Comparison of ENCODE assay signal across 8 cellular contexts in the genomic region with DNA sequence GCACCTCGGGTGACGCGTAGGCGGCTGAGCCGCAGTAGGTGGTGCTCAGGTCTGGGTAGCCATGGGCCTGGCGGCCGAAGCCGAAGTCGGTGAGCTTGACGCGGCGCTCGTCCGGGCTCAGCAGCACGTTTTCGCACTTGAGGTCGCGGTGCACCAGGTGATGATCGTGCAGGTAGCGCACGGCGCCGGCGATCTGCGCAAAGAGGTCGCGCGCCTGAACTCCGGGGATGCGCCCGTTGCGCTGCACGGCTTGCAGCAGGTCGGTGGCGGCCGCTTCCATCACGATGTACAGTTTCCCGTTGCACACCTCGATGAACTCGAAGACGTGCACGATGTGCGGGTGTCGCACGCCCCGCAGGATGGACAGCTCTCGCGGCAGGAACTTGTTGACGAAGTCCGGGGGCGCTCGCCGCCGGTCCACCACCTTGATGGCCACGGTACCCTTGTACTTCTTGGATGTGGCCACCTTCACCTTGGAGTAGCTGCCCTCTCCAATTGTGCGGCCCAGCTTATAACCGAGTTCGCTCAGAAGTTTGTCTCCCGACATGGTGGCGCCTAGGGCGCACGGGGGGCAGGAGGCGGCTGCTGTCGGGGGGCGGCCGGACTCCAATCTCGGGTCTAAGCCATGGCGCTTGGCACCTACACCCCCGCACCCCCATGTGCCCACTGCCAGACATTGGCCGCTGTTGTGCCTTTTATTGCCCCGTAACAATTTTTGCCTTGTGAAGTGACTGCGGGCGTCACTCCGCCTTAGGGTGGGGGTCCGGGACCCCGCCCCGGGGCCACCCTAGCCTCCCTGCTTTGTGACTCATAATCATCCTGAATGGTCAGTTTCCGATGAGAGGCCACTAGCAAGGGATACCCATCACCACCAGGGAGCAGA. TPM values are rescaled to one million over a fixed set of nuclear protein-coding genes. Genes with fewer than 3 reads are reported as not detected.
DNase-seq lines count a peak whose midpoint lies in the region; ATAC-seq and TF ChIP-seq lines count a peak whose summit lies in the region.

TSSK6 (minus strand) TSS at position 668 of the 883 bp plus-strand sequence; CDS start at position 547, 121 bp downstream.

- H3K27ac ChIP-seq in A673 (ENCODE audit: low read depth, low read length, poor library complexity, severe bottlenecking) (peak within 1 kb of the TSS; percentile 89), HUES64 (ENCODE audit: low read depth, low read length) (peak within 1 kb of the TSS; percentile 61)

- no peaks in the 10 kb centered on the region for H3K27me3 Mint-ChIP-seq in central memory CD8-positive, alpha-beta T cell
- no peaks in the 10 kb centered on the region for H3K27me3 Mint-ChIP-seq in mesothelial cell of epicardium (ENCODE audit: low read depth)

- no peak for ATAC-seq in central memory CD8-positive, alpha-beta T cell (replicated peaks; ENCODE audit: extremely low read depth, poor library complexity, severe bottlenecking)
- ATAC-seq in HG02623 (IDR thresholded peaks at IDR 0.05; ENCODE audit: unreplicated experiment), result no peak

- POLR2A ChIA-PET in A673 (lab: Charles Lee; ENCODE audit: low non-redundant PET), result no interaction called here

- no peaks in the 10 kb centered on the region for H3K9me3 Mint-ChIP-seq in central memory CD8-positive, alpha-beta T cell
- H3K9me3 Mint-ChIP-seq in mesothelial cell of epicardium, result no peaks in the 10 kb centered on the region

- H3K9me3 ChIP-seq in A673 (ENCODE audit: low read depth, low read length, poor library complexity, severe bottlenecking) (no peaks in the 10 kb centered on the region), HUES64 (ENCODE audit: insufficient read depth, low read depth, low read length) (no peaks in the 10 kb centered on the region)

- peaks cover 5% of the 10 kb centered on the region for H3K4me1 ChIP-seq in A673 (ENCODE audit: insufficient read depth, low read length, poor library complexity, severe bottlenecking)
- H3K4me1 ChIP-seq in HUES64 (ENCODE audit: insufficient read depth, low read length), result no peaks in the 10 kb centered on the region

- H3K9ac ChIP-seq in HUES64 (ENCODE audit: low read depth, low read length), result peak within 1 kb of the TSS; percentile 67

- DNase-seq in A673 (ENCODE audit: low spot score), result no peak
- DNase-seq in central memory CD8-positive, alpha-beta T cell (ENCODE audit: low spot score in 2 of 2), result no peak
- DNase-seq in mesothelial cell of epicardium (ENCODE audit: low spot score in 2 of 2, unreplicated experiment in 2 of 2), result no peak
- DNase-seq in hepatic stellate cell (ENCODE audit: low spot score), result no peak
- no peak for DNase-seq in retina
- no peak for DNase-seq in NCI-H2081 treated with DMSO at 0.1 percent for 48 hours (lab: John Stamatoyannopoulos, UW)

- BruUV-seq in A673 (replicated peaks; lab: Mats Ljungman, UMichigan), result no TSS peak

- WGBS in HUES64, result 94% methylated on average over 78 of the region's 78 CpGs

- peaks cover 16% of the 10 kb centered on the region for H3K36me3 ChIP-seq in A673 (ENCODE audit: insufficient read depth, low read length, poor library complexity, severe bottlenecking)
- H3K36me3 ChIP-seq in HUES64 (ENCODE audit: insufficient read depth, low read length), result peaks cover 16% of the 10 kb centered on the region

- H3K27ac Mint-ChIP-seq in central memory CD8-positive, alpha-beta T cell (ENCODE audit: low read depth), result peak within 1 kb of the TSS; percentile 95
- H3K27ac Mint-ChIP-seq in mesothelial cell of epicardium, result peak within 1 kb of the TSS; percentile 95

- peaks cover 19% of the 10 kb centered on the region for H3K4me1 Mint-ChIP-seq in central memory CD8-positive, alpha-beta T cell
- peaks cover 6% of the 10 kb centered on the region for H3K4me1 Mint-ChIP-seq in mesothelial cell of epicardium

- CTCF ChIA-PET in A673 (lab: Charles Lee), result no interaction called here

- peak within 1 kb of the TSS; percentile 76 for H3K4me3 ChIP-seq in A673 (ENCODE audit: low read depth, low read length, poor library complexity, severe bottlenecking)
- H3K4me3 ChIP-seq in HUES64 (ENCODE audit: low read length), result peak within 1 kb of the TSS; percentile 82

- H3K4me3 Mint-ChIP-seq in central memory CD8-positive, alpha-beta T cell, result peak within 1 kb of the TSS; percentile 92
- H3K4me3 Mint-ChIP-seq in mesothelial cell of epicardium, result peak within 1 kb of the TSS; percentile 93

- no peak for TF ChIP-seq CTCF in A673 (conservative IDR thresholded peaks at IDR 0.05; ENCODE audit: low read depth, low read length)
- no peak for TF ChIP-seq CTCF in mesothelial cell of epicardium (IDR thresholded peaks at IDR 0.05; ENCODE audit: unreplicated experiment)

- peaks cover 24% of the 10 kb centered on the region for H3K36me3 Mint-ChIP-seq in central memory CD8-positive, alpha-beta T cell (ENCODE audit: insufficient read depth)
- peaks cover 11% of the 10 kb centered on the region for H3K36me3 Mint-ChIP-seq in mesothelial cell of epicardium

- no peaks in the 10 kb centered on the region for H3K27me3 ChIP-seq in A673 (replicated peaks; ENCODE audit: insufficient read depth, low read depth, low read length, poor library complexity)
- no peaks in the 10 kb centered on the region for H3K27me3 ChIP-seq in HUES64 (ENCODE audit: insufficient read depth, low read length)

- intact Hi-C loops in A673 (cut with micrococcal nuclease; ENCODE audit: unreplicated experiment), result no loop called here

RNA-seq across cellular contexts. Expression of gene TSSK6, which starts in this region (rescaled TPM):
- 2.5 TPM in 2 replicates for total RNA-seq in A673 (2021)
- polyA plus RNA-seq in HUES64 (2013, experiment 1 of 2), result 1.4 TPM
- polyA plus RNA-seq in HUES64 (2013, experiment 2 of 2), result 1.9 TPM
- total RNA-seq in mesothelial cell of epicardium, result 1.9 to 2.3 TPM (median 2.1 TPM) in 3 replicates
